Comparison of ENCODE assay signal across 8 cellular contexts in genomic region chr15:89496155-89497098, GRCh38. TPM values are rescaled to one million over a fixed set of nuclear protein-coding genes. Genes with fewer than 3 reads are reported as not detected.
DNase-seq lines count a peak whose midpoint lies in the region; ATAC-seq, FAIRE-seq and TF ChIP-seq lines count a peak whose summit lies in the region.

TSS of gene RHCG (minus strand) at chr15:89496583. CDS start at chr15:89496544, 39 bp downstream.

- TF ChIP-seq RAD21 in A549 (conservative IDR thresholded peaks at IDR 0.05 in 1 of 2, IDR thresholded peaks at IDR 0.05 in 1 of 2), result peak; percentile 68

- CTCF ChIA-PET in A549 (lab: Yijun Ruan, JAX), result interaction anchor here (0.6 to 9.2 kb wide), 35 partner anchors 9 to 171 kb away, joined by 3 to 132 read pairs (median 7); partner anchors contain the start of gene TICRR

- peaks cover 44% of the 10 kb centered on the region for H3K4me1 ChIP-seq in A549

- TF ChIP-seq CTCF in A549 (IDR thresholded peaks at IDR 0.05) (peak; percentile 74), GM12865 (IDR thresholded peaks at IDR 0.05; ENCODE audit: insufficient read depth, low read depth, low read length, missing control alignments) (peak; percentile 31), foreskin fibroblast (IDR thresholded peaks at IDR 0.05; ENCODE audit: low read depth, low read length) (peak; percentile 24), nephron progenitor cell (IDR thresholded peaks at IDR 0.05) (peak; percentile 48)

- H3K4me2 ChIP-seq in A549, result peak within 1 kb of the TSS; percentile 73

- peak; percentile 80 to 94 for DNase-seq in A549 (ENCODE audit: low read depth in 1 of 2, low spot score in 1 of 2)
- DNase-seq in GM12865 (ENCODE audit: low read depth), result peak; percentile 61
- DNase-seq in T-helper 17 cell, result no peak
- peak; percentile 16 to 52 for DNase-seq in foreskin fibroblast
- DNase-seq in nephron progenitor cell, result peak; percentile 60
- DNase-seq in GM12892 (ENCODE audit: insufficient read length), result no peak
- DNase-seq in NK-92 (lab: John Stamatoyannopoulos, UW; ENCODE audit: unreplicated experiment), result no peak

- no peaks in the 10 kb centered on the region for H3K36me3 Mint-ChIP-seq in T-helper 17 cell (ENCODE audit: low read depth)
- H3K36me3 Mint-ChIP-seq in nephron progenitor cell (ENCODE audit: low read depth), result no peaks in the 10 kb centered on the region

- POLR2A ChIA-PET in A549 (lab: Yijun Ruan, JAX), result no interaction called here

- peak within 1 kb of the TSS; percentile 51 for H3K4me3 ChIP-seq in A549
- H3K4me3 ChIP-seq in GM12865 (ENCODE audit: low read depth, low read length), result no peak within 1 kb of the TSS
- H3K4me3 ChIP-seq in foreskin fibroblast (ENCODE audit: low read depth in 1 of 2, low read length in 2 of 2), result peak within 1 kb of the TSS in 1 of 2 donors; percentile 28

- TF ChIP-seq POLR2A in A549 (IDR thresholded peaks at IDR 0.05; ENCODE audit: low read length), result peak; percentile 49
- TF ChIP-seq POLR2A in GM12892 (IDR thresholded peaks at IDR 0.05; ENCODE audit: low read depth, low read length), result no peak

- peaks cover 8% of the 10 kb centered on the region for H3K4me1 Mint-ChIP-seq in T-helper 17 cell
- no peaks in the 10 kb centered on the region for H3K4me1 Mint-ChIP-seq in nephron progenitor cell

- H3K27me3 Mint-ChIP-seq in T-helper 17 cell (peaks cover 75% of the 10 kb centered on the region), nephron progenitor cell (ENCODE audit: low read depth, poor library complexity) (peaks cover 88% of the 10 kb centered on the region)

- peak; percentile 66 to 73; a peak in 2 of 5 replicates for TF ChIP-seq EP300 in A549 (IDR thresholded peaks at IDR 0.05)

- no peak within 1 kb of the TSS for H3K27ac Mint-ChIP-seq in T-helper 17 cell
- H3K27ac Mint-ChIP-seq in nephron progenitor cell, result no peak within 1 kb of the TSS

- 11% methylated on average over 32 of the region's 55 CpGs for WGBS in A549 (ENCODE audit: missing lambda C conversion rate)

- peaks cover 2% of the 10 kb centered on the region for H3K9me3 Mint-ChIP-seq in nephron progenitor cell

- FAIRE-seq in A549 (lab: Jason Lieb, UNC) (peak; percentile 28), GM12892 (lab: Jason Lieb, UNC) (no peak)

- peak within 1 kb of the TSS; percentile 33 for H3K4me3 Mint-ChIP-seq in T-helper 17 cell
- peak within 1 kb of the TSS; percentile 76 for H3K4me3 Mint-ChIP-seq in nephron progenitor cell

- peak within 1 kb of the TSS; percentile 80 to 88 for H3K27ac ChIP-seq in A549

- ATAC-seq in A549, result peak; percentile 69 to 78
- no peak for ATAC-seq in T-helper 17 cell
- no peak for ATAC-seq in HG03159 (IDR thresholded peaks at IDR 0.05; ENCODE audit: unreplicated experiment)

- no peaks in the 10 kb centered on the region for H3K9me3 ChIP-seq in A549
- H3K9me3 ChIP-seq in T-helper 17 cell (ENCODE audit: control insufficient read depth, low read length, poor library complexity, severe bottlenecking), result no peaks in the 10 kb centered on the region

TF ChIP-seq in A549, 52 proteins besides CTCF, POLR2A, EP300 and RAD21 (continues in another document):
- no peak for TF ChIP-seq HOXA7 (CRISPR knock-in tag; IDR thresholded peaks at IDR 0.05)
- TF ChIP-seq ZC3H11A (IDR thresholded peaks at IDR 0.05), result no peak
- no peak for TF ChIP-seq FOXS1 (CRISPR knock-in tag; IDR thresholded peaks at IDR 0.05)
- TF ChIP-seq NPAS2 (CRISPR knock-in tag; IDR thresholded peaks at IDR 0.05; ENCODE audit: borderline replicate concordance), result no peak
- TF ChIP-seq TFCP2L1 (CRISPR knock-in tag; IDR thresholded peaks at IDR 0.05), result no peak
- TF ChIP-seq TP53 (CRISPR knock-in tag; IDR thresholded peaks at IDR 0.05), result no peak
- TF ChIP-seq NR3C1 (IDR thresholded peaks at IDR 0.05), result no peak
- TF ChIP-seq CEBPB (IDR thresholded peaks at IDR 0.05), result peak in 1 of 2 experiments; percentile 53; a peak in 1 of 4 replicates
- TF ChIP-seq SREBF2 (IDR thresholded peaks at IDR 0.05), result no peak
- no peak for TF ChIP-seq PHF8 (IDR thresholded peaks at IDR 0.05; ENCODE audit: borderline replicate concordance, low read depth)
- TF ChIP-seq ZNF302 (CRISPR knock-in tag; IDR thresholded peaks at IDR 0.05), result no peak
- TF ChIP-seq JUN (IDR thresholded peaks at IDR 0.05), result peak; percentile 65 to 69; a peak in 3 of 5 replicates
- no peak for TF ChIP-seq CHD4 (IDR thresholded peaks at IDR 0.05; ENCODE audit: borderline replicate concordance)
- no peak for TF ChIP-seq RNF2 (IDR thresholded peaks at IDR 0.05; ENCODE audit: borderline replicate concordance, low read depth)
- TF ChIP-seq MAX (IDR thresholded peaks at IDR 0.05), result peak; percentile 96
- no peak for TF ChIP-seq RCOR1 (IDR thresholded peaks at IDR 0.05; ENCODE audit: low read depth, low read length)
- TF ChIP-seq EHMT2 (IDR thresholded peaks at IDR 0.05; ENCODE audit: low read depth), result no peak
- TF ChIP-seq PBX3 (IDR thresholded peaks at IDR 0.05), result no peak; the same call in 1 of the 2 replicates
- TF ChIP-seq ZFP36 (IDR thresholded peaks at IDR 0.05; ENCODE audit: borderline replicate concordance, partially characterized antibody), result no peak
- no peak for TF ChIP-seq REST (IDR thresholded peaks at IDR 0.05)
- no peak for TF ChIP-seq KDM5A (IDR thresholded peaks at IDR 0.05)
- TF ChIP-seq BCL3 (IDR thresholded peaks at IDR 0.05), result 0 out of 3 replicates have a peak, but pooled peaks have one; percentile 34
- TF ChIP-seq CBX8 (IDR thresholded peaks at IDR 0.05), result no peak
- TF ChIP-seq HOXB5 (CRISPR knock-in tag; IDR thresholded peaks at IDR 0.05), result no peak
- TF ChIP-seq MYC (IDR thresholded peaks at IDR 0.05; ENCODE audit: borderline replicate concordance, low read length), result peak; percentile 57
- TF ChIP-seq MAFK (IDR thresholded peaks at IDR 0.05; ENCODE audit: partially characterized antibody), result no peak
- TF ChIP-seq EHF (CRISPR knock-in tag; IDR thresholded peaks at IDR 0.05), result no peak
- TF ChIP-seq NFE2L2 (conservative IDR thresholded peaks at IDR 0.05; ENCODE audit: low read length), result no peak
- TF ChIP-seq HEYL (CRISPR knock-in tag; IDR thresholded peaks at IDR 0.05), result no peak
- no peak for TF ChIP-seq BHLHE40 (IDR thresholded peaks at IDR 0.05; ENCODE audit: low read depth, low read length)

RNA-seq across cellular contexts. Expression of gene RHCG, which starts in this region (rescaled TPM):
- polyA plus RNA-seq in A549 (2011; rRNA removed), result 11.0 and 16.6 TPM in 2 replicates
- 3.9 and 5.4 TPM in 2 replicates for polyA plus RNA-seq in A549 (2012; cell fraction: cytosol; rRNA removed)
- polyA plus RNA-seq in A549 (2012; cell fraction: nucleus; rRNA removed), result 12.6 and 13.7 TPM in 2 replicates
- 3.1 to 3.7 TPM (median 3.6 TPM) in 3 replicates for polyA plus RNA-seq in A549 (2017; fragmentation: RNase III; extraction: RNeasy Plus Mini Kit Qiagen cat#74134 plus additional on column Dnase treatment)
- polyA minus RNA-seq in A549 (2011; rRNA and poly(A)+ RNA removed), result 27.0 and 35.6 TPM in 2 replicates
- not detected for total RNA-seq in T-helper 17 cell
- not detected for polyA plus RNA-seq in GM12892 (2012; ENCODE audit: missing spikeins)

Comparison
In these comparisons a context has a peak if more than half of its experiments do, and no peak if none do; other contexts are left out.
1. ATAC-seq: peak in A549 (2 of 2); none in T-helper 17 cell (single experiment) and HG03159 (single experiment).
2. DNase-seq: peak in A549 (2 of 2), GM12865 (single experiment), foreskin fibroblast (2 of 2) and nephron progenitor cell (single experiment); none in T-helper 17 cell (0 of 3), GM12892 (single experiment) and NK-92 (single experiment).
3. CTCF ChIP-seq: peak in every context shown above with its lines; median percentile 74 in A549; 48 in nephron progenitor cell; 31 in GM12865; 24 in foreskin fibroblast.